ENCODE assay signal across 17 cellular contexts in the genomic region with DNA sequence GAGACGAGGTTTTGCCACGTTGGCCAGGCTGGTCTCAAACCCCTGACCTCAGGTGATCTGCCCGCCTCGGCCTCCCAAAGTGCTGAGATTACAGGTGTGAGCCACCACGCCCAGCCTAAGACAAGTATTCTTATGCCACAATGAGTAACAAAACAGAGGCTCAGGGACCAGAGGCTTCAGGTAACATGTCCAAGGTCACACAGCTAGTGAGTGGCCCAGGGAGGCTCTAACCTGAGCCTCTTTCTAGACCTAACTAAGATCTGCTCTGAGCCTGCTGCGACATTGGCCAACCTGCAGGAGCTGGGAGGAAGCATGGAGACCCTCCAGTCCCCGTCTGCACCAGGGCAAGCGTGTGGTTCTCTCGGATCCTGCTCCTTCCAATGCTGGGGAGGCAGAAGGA.
DNase-seq lines count a peak whose midpoint lies in the region; ATAC-seq and TF ChIP-seq lines count a peak whose summit lies in the region.
"Had no signal": no experiment of that assay in that cellular context is flagged by ENCODE, and none has a peak within 500 bp of the region (broad histone marks: within the 10 kb centered on the region; RNA-seq: fewer than 3 reads in every experiment).

No MANE protein-coding gene starts in this region.

- H3K4me3 ChIP-seq in mesenchymal stem cell (ENCODE audit: insufficient read depth in 1 of 2, low read depth in 1 of 2, low read length in 2 of 2) (no peak overlapping the region), stomach (no peak overlapping the region)
- H3K4me3 ChIP-seq: GM23248, PC-9 had no signal

- H3K4ac ChIP-seq in H9 (ENCODE audit: low read depth, low read length): no peak overlapping the region
- peak overlapping the region; percentile 27 to 75 for H3K4ac ChIP-seq in mesenchymal stem cell (ENCODE audit: low read depth in 1 of 2, low read length in 2 of 2)

- no peak overlapping the region for H3K4me3 Mint-ChIP-seq in H9
- no peak overlapping the region for H3K4me3 Mint-ChIP-seq in dendritic cell treated with granulocyte-macrophage colony-stimulating factor and Interleukin-4, amounts not matched to agents 40 ng/mL and 50 ng/mL, for 4 days
- H3K4me3 Mint-ChIP-seq: activated naive CD4-positive, alpha-beta T cell treated with anti-CD3 and anti-CD28 coated beads, Interleukin-2, amount 10 ng/mL, durations not matched to agents 7 days and 5 days; naive thymus-derived CD4-positive, alpha-beta T cell had no signal

- H3K27ac Mint-ChIP-seq in H9: peak overlapping the region; percentile 42 to 95 (median 89)
- H3K27ac Mint-ChIP-seq in dendritic cell treated with granulocyte-macrophage colony-stimulating factor and Interleukin-4, amounts not matched to agents 40 ng/mL and 50 ng/mL, for 4 days: peak overlapping the region; percentile 47

- no peak overlapping the region for H4K5ac ChIP-seq in H9 (ENCODE audit: insufficient read length, low read depth, low read length)

- H3K27me3 ChIP-seq in H9 (ENCODE audit: insufficient read depth, low read length): no peaks in the 10 kb centered on the region
- H3K27me3 ChIP-seq in mesenchymal stem cell (ENCODE audit: control insufficient read depth in 1 of 2, insufficient read depth in 1 of 2, low read length in 2 of 2): no peaks in the 10 kb centered on the region
- H3K27me3 ChIP-seq in stomach: no peaks in the 10 kb centered on the region

- H3K27ac ChIP-seq in H9 (ENCODE audit: insufficient read length, low read depth, low read length) (no peak overlapping the region), mesenchymal stem cell (ENCODE audit: low read length, poor library complexity, severe bottlenecking) (no peak overlapping the region), stomach (peak overlapping the region in 4 of 5 donors; percentile 13 to 62 (median 47))
- H3K27ac ChIP-seq: GM23248, PC-9 had no signal

- peaks cover 18% of the 10 kb centered on the region; the same call in 1 of the 2 replicates for H3K79me2 ChIP-seq in H9 (ENCODE audit: insufficient read depth, low read length)

- no peak for TF ChIP-seq POLR2A in stomach (IDR thresholded peaks at IDR 0.05)

- H2BK5ac ChIP-seq in H9 (ENCODE audit: insufficient read length, low read length) (no peak overlapping the region), mesenchymal stem cell (ENCODE audit: low read depth, low read length, poor library complexity, severe bottlenecking) (no peak overlapping the region)

- TF ChIP-seq CTCF in H9 (conservative IDR thresholded peaks at IDR 0.05): no peak
- TF ChIP-seq CTCF in stomach (IDR thresholded peaks at IDR 0.05): no peak

- H4K8ac ChIP-seq in H9 (replicated peaks; ENCODE audit: insufficient read length, low read depth, low read length): no peak overlapping the region
- peak overlapping the region; percentile 78 for H4K8ac ChIP-seq in mesenchymal stem cell (ENCODE audit: low read length)

- H3K9ac ChIP-seq in H9 (ENCODE audit: extremely low read depth, insufficient read length, low read length) (no peak overlapping the region), mesenchymal stem cell (ENCODE audit: low read length) (no peak overlapping the region)
- H3K9ac ChIP-seq: GM23248 had no signal

- H2BK15ac ChIP-seq in H9 (ENCODE audit: low read depth, low read length) (no peak overlapping the region), mesenchymal stem cell (ENCODE audit: low read depth, poor library complexity, severe bottlenecking) (no peak overlapping the region)

- no peak for ATAC-seq in GM21619 (IDR thresholded peaks at IDR 0.05; ENCODE audit: unreplicated experiment)
- ATAC-seq: naive thymus-derived CD4-positive, alpha-beta T cell had no signal

- peaks cover 0 to 4% of the 10 kb centered on the region in 2 experiments for H3K36me3 ChIP-seq in mesenchymal stem cell (ENCODE audit: control insufficient read depth in 1 of 2, insufficient read depth in 2 of 2, low read depth in 1 of 2, low read length in 2 of 2)
- no peaks in the 10 kb centered on the region for H3K36me3 ChIP-seq in stomach

- H3K18ac ChIP-seq in H9 (ENCODE audit: insufficient read length, low read depth, low read length) (no peak overlapping the region), mesenchymal stem cell (ENCODE audit: low read depth in 1 of 2, low read length in 2 of 2) (peak overlapping the region; percentile 71 to 88)

- no peak overlapping the region for H3K56ac ChIP-seq in H9 (ENCODE audit: insufficient read length, low read depth, low read length)

- WGBS in H9 (ENCODE audit: extremely low coverage, insufficient read length, low lambda C conversion rate): no CpG with 5 or more reads among the region's 9 CpGs
- WGBS in mesenchymal stem cell: 84% methylated on average over 9 of the region's 9 CpGs
- 76 to 95% (median 90%) methylated on average over 8 to 9 of the region's 9 CpGs for WGBS in stomach, 5 donors

- H2AK5ac ChIP-seq in H9 (ENCODE audit: insufficient read length, low read length) (no peak overlapping the region), mesenchymal stem cell (ENCODE audit: low read length, severe bottlenecking) (no peak overlapping the region)

- no peak for DNase-seq in H9
- DNase-seq in mesenchymal stem cell: no peak
- DNase-seq in stomach: no peak
- DNase-seq in NCI-H510A (lab: John Stamatoyannopoulos, UW): no peak
- DNase-seq in Kasumi-1 (lab: John Stamatoyannopoulos, UW): no peak
- DNase-seq in stimulated activated CD4-positive, alpha-beta T cell treated with anti-CD3 and anti-CD28 coated beads, Interleukin-2, amount 100 ng/mL, for 24 hours: no peak
- DNase-seq: activated naive CD4-positive, alpha-beta T cell treated with anti-CD3 and anti-CD28 coated beads, Interleukin-2, amount 10 ng/mL, durations not matched to agents 7 days and 5 days; GM23248; KBM-7; naive thymus-derived CD4-positive, alpha-beta T cell; NCI-H1436; NCI-H446 treated with DMSO at 0.1 percent for 48 hours; PC-9; retina; stimulated activated CD4-positive, alpha-beta T cell treated with anti-CD3 and anti-CD28 coated beads, Interleukin-4, amount 100 ng/mL, for 24 hours had no signal

- no peak overlapping the region for H3T11ph ChIP-seq in H9 (ENCODE audit: low read length)

- no peak for TF ChIP-seq EP300 in stomach (IDR thresholded peaks at IDR 0.05)

- H2AFZ ChIP-seq in H9 (ENCODE audit: low read length): no peak overlapping the region
- H2AFZ ChIP-seq in mesenchymal stem cell (ENCODE audit: low read depth, low read length): no peak overlapping the region
- H2AFZ ChIP-seq: GM23248, PC-9 had no signal

- peak overlapping the region; percentile 23 for H4K91ac ChIP-seq in H9 (ENCODE audit: insufficient read length, low read depth, low read length)
- H4K91ac ChIP-seq in mesenchymal stem cell (ENCODE audit: low read length): peak overlapping the region; percentile 90

- H3K4me1 ChIP-seq in H9 (ENCODE audit: insufficient read depth, low read length): peaks cover 25% of the 10 kb centered on the region
- H3K4me1 ChIP-seq in mesenchymal stem cell (ENCODE audit: control insufficient read depth, insufficient read depth, low read depth, low read length): peaks cover 6% of the 10 kb centered on the region
- peaks cover 35 to 76% (median 48%) of the 10 kb centered on the region in 4 donors for H3K4me1 ChIP-seq in stomach

- H3K14ac ChIP-seq in H9 (ENCODE audit: insufficient read depth, low read length) (peak overlapping the region; percentile 56; the same call in 1 of the 2 replicates), mesenchymal stem cell (ENCODE audit: low read length in 2 of 2) (no peak overlapping the region)

- H3K79me1 ChIP-seq in H9 (ENCODE audit: insufficient read depth, low read depth, low read length, poor library complexity, severe bottlenecking): no peaks in the 10 kb centered on the region
- H3K79me1 ChIP-seq in mesenchymal stem cell (replicated peaks; ENCODE audit: low read length, poor library complexity, severe bottlenecking): peaks cover 26% of the 10 kb centered on the region

- no peaks in the 10 kb centered on the region; a peak in 1 of 5 replicates for H3K9me3 Mint-ChIP-seq in H9
- H3K9me3 Mint-ChIP-seq in dendritic cell treated with granulocyte-macrophage colony-stimulating factor and Interleukin-4, amounts not matched to agents 40 ng/mL and 50 ng/mL, for 4 days: no peaks in the 10 kb centered on the region
- H3K9me3 Mint-ChIP-seq: activated naive CD4-positive, alpha-beta T cell treated with anti-CD3 and anti-CD28 coated beads, Interleukin-2, amount 10 ng/mL, durations not matched to agents 7 days and 5 days; naive thymus-derived CD4-positive, alpha-beta T cell had no signal

- H3K4me1 Mint-ChIP-seq in H9: peaks cover 67 to 75% of the 10 kb centered on the region in 2 experiments
- peaks cover 58% of the 10 kb centered on the region for H3K4me1 Mint-ChIP-seq in dendritic cell treated with granulocyte-macrophage colony-stimulating factor and Interleukin-4, amounts not matched to agents 40 ng/mL and 50 ng/mL, for 4 days (ENCODE audit: low read depth)

- no peak overlapping the region for H2BK20ac ChIP-seq in H9 (ENCODE audit: low read depth, low read length, poor library complexity, severe bottlenecking)

- H3K23me2 ChIP-seq in H9 (ENCODE audit: insufficient read length, low read depth, low read length, poor library complexity, severe bottlenecking): no peaks in the 10 kb centered on the region

- intact Hi-C loops in dendritic cell treated with granulocyte-macrophage colony-stimulating factor and Interleukin-4, amounts not matched to agents 40 ng/mL and 50 ng/mL, for 4 days (cut with micrococcal nuclease): no loop called here
- intact Hi-C loops in stomach (cut with DNase I; ENCODE audit: low total_unique reads): no loop called here

- H2BK120ac ChIP-seq in H9 (ENCODE audit: low read depth, low read length, poor library complexity, severe bottlenecking): no peak overlapping the region
- H2BK120ac ChIP-seq in mesenchymal stem cell (ENCODE audit: low read depth, low read length): peak overlapping the region; percentile 69

- H3K4me2 ChIP-seq in H9 (ENCODE audit: insufficient read depth, insufficient read length, low read length) (no peak overlapping the region), mesenchymal stem cell (ENCODE audit: low read length, poor library complexity, severe bottlenecking) (no peak overlapping the region)
- H3K4me2 ChIP-seq: PC-9 had no signal

- H3K9me3 ChIP-seq in H9 (ENCODE audit: control insufficient read depth, low read depth, low read length): no peaks in the 10 kb centered on the region
- no peaks in the 10 kb centered on the region for H3K9me3 ChIP-seq in mesenchymal stem cell (ENCODE audit: control insufficient read depth, low read length)
- H3K9me3 ChIP-seq in stomach: no peaks in the 10 kb centered on the region

- peaks cover 13 to 16% (median 15%) of the 10 kb centered on the region in 3 experiments for H3K36me3 Mint-ChIP-seq in H9 (ENCODE audit: insufficient read depth in 1 of 3, low read depth in 3 of 3)
- H3K36me3 Mint-ChIP-seq in dendritic cell treated with granulocyte-macrophage colony-stimulating factor and Interleukin-4, amounts not matched to agents 40 ng/mL and 50 ng/mL, for 4 days (ENCODE audit: low read depth): peaks cover 51% of the 10 kb centered on the region

- H4K20me1 ChIP-seq in H9 (ENCODE audit: control insufficient read depth, insufficient read depth, insufficient read length): no peaks in the 10 kb centered on the region

- H3K23ac ChIP-seq in H9 (ENCODE audit: insufficient read length, low read depth, low read length) (no peak overlapping the region), mesenchymal stem cell (ENCODE audit: low read length in 2 of 2) (no peak overlapping the region)

- no peaks in the 10 kb centered on the region; the same call in 1 of the 2 replicates for H3K27me3 Mint-ChIP-seq in H9 (ENCODE audit: low read depth)
- no peaks in the 10 kb centered on the region for H3K27me3 Mint-ChIP-seq in dendritic cell treated with granulocyte-macrophage colony-stimulating factor and Interleukin-4, amounts not matched to agents 40 ng/mL and 50 ng/mL, for 4 days
- H3K27me3 Mint-ChIP-seq: activated naive CD4-positive, alpha-beta T cell treated with anti-CD3 and anti-CD28 coated beads, Interleukin-2, amount 10 ng/mL, durations not matched to agents 7 days and 5 days; naive thymus-derived CD4-positive, alpha-beta T cell had no signal

- H2BK12ac ChIP-seq in H9 (ENCODE audit: insufficient read length, low read depth, low read length): no peak overlapping the region
- peak overlapping the region; percentile 94 to 96 for H2BK12ac ChIP-seq in mesenchymal stem cell (ENCODE audit: low read length in 2 of 2)

Comparison
In these comparisons a context has a peak if more than half of its experiments do, and no peak if none do; other contexts are left out.
1. H3K27ac ChIP-seq: peak in stomach (4 of 5); none in H9 (single experiment) and mesenchymal stem cell (single experiment).